Comparison of ENCODE assay signal across 11 cellular contexts in the genomic region with DNA sequence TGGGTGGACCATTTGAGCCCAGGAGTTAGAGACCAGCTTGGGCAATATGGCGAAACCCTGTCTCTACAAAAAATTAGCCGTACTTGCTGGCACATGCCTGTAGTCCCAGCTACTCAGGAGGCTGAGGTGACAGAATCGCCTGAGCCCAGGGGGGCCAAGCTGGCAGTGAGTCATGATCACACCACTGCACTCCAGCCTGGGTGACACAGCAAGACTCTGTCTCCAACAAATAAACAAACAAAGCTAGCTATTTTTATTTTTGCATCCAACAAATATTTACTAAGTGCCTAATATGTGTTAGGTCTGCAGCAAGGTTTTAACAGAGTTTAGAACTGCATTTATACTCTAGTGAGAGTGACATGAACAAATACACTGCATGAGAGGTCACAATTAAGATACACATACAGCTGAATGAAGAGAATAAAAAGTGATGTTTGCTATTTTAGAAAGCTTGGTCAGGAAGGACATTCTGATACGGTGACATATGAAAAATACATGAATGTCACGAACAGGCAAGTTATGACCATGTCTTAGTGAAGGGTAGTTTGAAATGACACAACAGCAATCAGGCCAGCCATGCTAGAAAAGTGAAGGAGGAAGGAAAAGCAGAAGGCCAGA.
DNase-seq lines count a peak whose midpoint lies in the region; ATAC-seq and TF ChIP-seq lines count a peak whose summit lies in the region.
"Had no signal": no experiment of that assay in that cellular context is flagged by ENCODE, and none has a peak within 500 bp of the region (broad histone marks: within the 10 kb centered on the region; RNA-seq: fewer than 3 reads in every experiment).

No MANE protein-coding gene starts in this region.

- peaks cover 6% of the 10 kb centered on the region for H3K9me3 Mint-ChIP-seq in activated naive CD8-positive, alpha-beta T cell treated with anti-CD3 and anti-CD28 coated beads, Interleukin-2, amount 10 ng/mL, durations not matched to agents 7 days and 5 days
- H3K9me3 Mint-ChIP-seq: neural crest cell had no signal

- intact Hi-C loops in left ventricle myocardium superior (cut with micrococcal nuclease), result no loop called here

- H3K27me3 Mint-ChIP-seq in activated naive CD8-positive, alpha-beta T cell treated with anti-CD3 and anti-CD28 coated beads, Interleukin-2, amount 10 ng/mL, durations not matched to agents 7 days and 5 days, result no peaks in the 10 kb centered on the region

- peak; percentile 8 for DNase-seq in COLO668 (lab: John Stamatoyannopoulos, UW; ENCODE audit: unreplicated experiment)
- no peak for DNase-seq in activated naive CD8-positive, alpha-beta T cell treated with anti-CD3 and anti-CD28 coated beads, Interleukin-2, amount 10 ng/mL, durations not matched to agents 7 days and 5 days
- peak; percentile 47 for DNase-seq in left ventricle myocardium superior
- no peak for DNase-seq in GM19238 (ENCODE audit: insufficient read length, low spot score)
- no peak for DNase-seq in GM13977 (ENCODE audit: low spot score)
- DNase-seq in inferior parietal cortex (ENCODE audit: extremely low spot score), result no peak
- DNase-seq: activated CD4-positive, alpha-beta T cell treated with anti-CD3 and anti-CD28 coated beads, Interleukin-2, amount 50 U/mL, for 4 hours; KBM-7 had no signal

- H3K27ac Mint-ChIP-seq in activated naive CD8-positive, alpha-beta T cell treated with anti-CD3 and anti-CD28 coated beads, Interleukin-2, amount 10 ng/mL, durations not matched to agents 7 days and 5 days, result peak overlapping the region; percentile 57

- TF ChIP-seq CTCF in GM13977 (IDR thresholded peaks at IDR 0.05; ENCODE audit: extremely low read depth, insufficient read depth, missing control alignments), result no peak

- ATAC-seq in HG02885 (IDR thresholded peaks at IDR 0.05; ENCODE audit: poor library complexity, unreplicated experiment) (peak; percentile 30), left ventricle myocardium superior (peak; percentile 92), HG03521 (IDR thresholded peaks at IDR 0.05; ENCODE audit: unreplicated experiment) (no peak)
- ATAC-seq in activated naive CD8-positive, alpha-beta T cell treated with anti-CD3 and anti-CD28 coated beads, Interleukin-2, amount 10 ng/mL, durations not matched to agents 7 days and 5 days (ENCODE audit: low read depth), result no peak

- peaks cover 18% of the 10 kb centered on the region for H3K36me3 Mint-ChIP-seq in activated naive CD8-positive, alpha-beta T cell treated with anti-CD3 and anti-CD28 coated beads, Interleukin-2, amount 10 ng/mL, durations not matched to agents 7 days and 5 days

- peaks cover 45% of the 10 kb centered on the region for H3K4me1 Mint-ChIP-seq in activated naive CD8-positive, alpha-beta T cell treated with anti-CD3 and anti-CD28 coated beads, Interleukin-2, amount 10 ng/mL, durations not matched to agents 7 days and 5 days

- no peak overlapping the region for H3K4me3 Mint-ChIP-seq in activated naive CD8-positive, alpha-beta T cell treated with anti-CD3 and anti-CD28 coated beads, Interleukin-2, amount 10 ng/mL, durations not matched to agents 7 days and 5 days
- H3K4me3 Mint-ChIP-seq: neural crest cell had no signal

- in situ Hi-C loops in GM13977 (cut with MboI; ENCODE audit: low pct_unique_long_range_greater_than_20kb, low sequenced_read_pairs, unreplicated experiment), result no loop called here

- POLR2A ChIA-PET in activated naive CD8-positive, alpha-beta T cell treated with anti-CD3 and anti-CD28 coated beads, Interleukin-2, amount 10 ng/mL, durations not matched to agents 7 days and 5 days (lab: Charles Lee), result no interaction called here

Comparison
In these comparisons a context has a peak if more than half of its experiments do, and no peak if none do; other contexts are left out.
1. DNase-seq: peak in COLO668 (single experiment) and left ventricle myocardium superior (single experiment); none in activated naive CD8-positive, alpha-beta T cell treated with anti-CD3 and anti-CD28 coated beads, Interleukin-2, amount 10 ng/mL, durations not matched to agents 7 days and 5 days (single experiment), GM19238 (single experiment), GM13977 (single experiment) and inferior parietal cortex (single experiment).
2. ATAC-seq: peak in HG02885 (single experiment) and left ventricle myocardium superior (single experiment); none in activated naive CD8-positive, alpha-beta T cell treated with anti-CD3 and anti-CD28 coated beads, Interleukin-2, amount 10 ng/mL, durations not matched to agents 7 days and 5 days (single experiment) and HG03521 (single experiment).